ENCODE assay signal across 10 cellular contexts in genomic region chr22:22709719-22710445, GRCh38.
DNase-seq lines count a peak whose midpoint lies in the region; ATAC-seq, FAIRE-seq and TF ChIP-seq lines count a peak whose summit lies in the region.
"Had no signal": no experiment of that assay in that cellular context is flagged by ENCODE, and none has a peak within 500 bp of the region (broad histone marks: within the 10 kb centered on the region; RNA-seq: fewer than 3 reads in every experiment).

No MANE protein-coding gene starts in this region.

- no peaks in the 10 kb centered on the region for H3K9me3 ChIP-seq in mammary epithelial cell (replicated peaks; ENCODE audit: insufficient read depth, low read length)

- H3K18ac ChIP-seq in mesendoderm (ENCODE audit: low read length) = no peak overlapping the region

- WGBS in mammary epithelial cell (ENCODE audit: low coverage, missing lambda C conversion rate) = 41% methylated on average over 4 of the region's 4 CpGs
- WGBS in mesendoderm (ENCODE audit: extremely low coverage, insufficient coverage, low lambda C conversion rate) = no CpG with 5 or more reads among the region's 4 CpGs

- no peaks in the 10 kb centered on the region for H3K27me3 ChIP-seq in mammary epithelial cell (ENCODE audit: insufficient read depth, low read length)
- H3K27me3 ChIP-seq in mesendoderm (ENCODE audit: insufficient read depth, low read length, poor library complexity) = no peaks in the 10 kb centered on the region

- H3K4me2 ChIP-seq in mammary epithelial cell (ENCODE audit: insufficient read depth, low read depth, low read length) (no peak overlapping the region), mesendoderm (ENCODE audit: low read length) (no peak overlapping the region)

- no peaks in the 10 kb centered on the region for H3K79me1 ChIP-seq in mesendoderm (ENCODE audit: low read length)

- intact Hi-C loops in mammary epithelial cell (cut with micrococcal nuclease) = loop anchor here (1.0 kb wide), 1 partner anchor 38 kb away; no protein-coding TSS in a partner anchor

- TF ChIP-seq EP300 in Ishikawa (IDR thresholded peaks at IDR 0.05; ENCODE audit: borderline replicate concordance) = no peak

- no peak overlapping the region for H2BK15ac ChIP-seq in mesendoderm (replicated peaks; ENCODE audit: low read depth)

- no peak overlapping the region for H2BK120ac ChIP-seq in mesendoderm (ENCODE audit: low read depth, low read length)

- H3K79me2 ChIP-seq in mammary epithelial cell (ENCODE audit: insufficient read depth, low read length) (no peaks in the 10 kb centered on the region), mesendoderm (ENCODE audit: control insufficient read depth, insufficient read depth, low read length) (no peaks in the 10 kb centered on the region)

- no peak overlapping the region for H4K5ac ChIP-seq in mesendoderm (ENCODE audit: low read length)

- H3K36me3 ChIP-seq in mammary epithelial cell (ENCODE audit: insufficient read depth, low read length) (no peaks in the 10 kb centered on the region), mesendoderm (ENCODE audit: control insufficient read depth, insufficient read depth, low read length) (no peaks in the 10 kb centered on the region)

- H2AK5ac ChIP-seq in mesendoderm (ENCODE audit: low read length) = no peak overlapping the region

- H2BK5ac ChIP-seq in mesendoderm (ENCODE audit: low read length) = no peak overlapping the region

- FAIRE-seq in frontal cortex (lab: Jason Lieb, UNC) = no peak
- FAIRE-seq: TTC549 had no signal

- no peaks in the 10 kb centered on the region for H4K20me1 ChIP-seq in mammary epithelial cell (ENCODE audit: insufficient read depth, low read length)

- in situ Hi-C loops in mammary epithelial cell (cut with MboI; ENCODE audit: low sequenced_read_pairs in 2 of 2) = no loop called here

- peak; percentile 61 for TF ChIP-seq RAD21 in Ishikawa (IDR thresholded peaks at IDR 0.05; ENCODE audit: low read depth)

- dilution Hi-C loops in mammary epithelial cell (cut with HindIII; ENCODE audit: low sequenced_read_pairs) = no loop called here

- no peak overlapping the region for H2AFZ ChIP-seq in mammary epithelial cell (ENCODE audit: low read depth, low read length)

- H3K4me1 ChIP-seq in mammary epithelial cell (ENCODE audit: insufficient read depth, low read length) (no peaks in the 10 kb centered on the region), mesendoderm (ENCODE audit: control insufficient read depth, low read depth, low read length) (no peaks in the 10 kb centered on the region)

- CTCF ChIA-PET in mammary epithelial cell (lab: Charles Lee; ENCODE audit: low non-redundant PET) = no interaction called here

- no peak overlapping the region for H4K8ac ChIP-seq in mesendoderm (ENCODE audit: low read depth, low read length)

- H3K27ac ChIP-seq in mammary epithelial cell (ENCODE audit: insufficient read depth, low read depth, low read length) (no peak overlapping the region), mesendoderm (ENCODE audit: low read depth, low read length) (no peak overlapping the region)
- H3K27ac ChIP-seq: HL-60 had no signal

- ATAC-seq in GM21786 (IDR thresholded peaks at IDR 0.05; ENCODE audit: unreplicated experiment) = no peak

- no peak overlapping the region for H3K56ac ChIP-seq in mesendoderm (ENCODE audit: low read length)

- TF ChIP-seq CTCF in GM12864 (IDR thresholded peaks at IDR 0.05; ENCODE audit: low read depth, low read length, missing control alignments) = peak; percentile 44
- TF ChIP-seq CTCF in mammary epithelial cell (conservative IDR thresholded peaks at IDR 0.05 in 1 of 2, IDR thresholded peaks at IDR 0.05 in 1 of 2; ENCODE audit: extremely low read depth in 1 of 2, insufficient read depth in 1 of 2, low read depth in 1 of 2, low read length in 2 of 2) = peak; percentile 6 to 20

- H3K4me3 ChIP-seq in GM12864 (ENCODE audit: low read depth, low read length) = no peak overlapping the region
- no peak overlapping the region for H3K4me3 ChIP-seq in mammary epithelial cell (replicated peaks in 1 of 3; ENCODE audit: insufficient read depth in 1 of 3, low read depth in 2 of 3, low read length in 3 of 3)
- H3K4me3 ChIP-seq in mesendoderm (ENCODE audit: low read length) = no peak overlapping the region

- no peak overlapping the region for H3K23ac ChIP-seq in mesendoderm (ENCODE audit: low read length)

- H3K9ac ChIP-seq in mammary epithelial cell (ENCODE audit: insufficient read depth, low read length) (no peak overlapping the region), mesendoderm (ENCODE audit: low read length) (no peak overlapping the region)

- H3K4ac ChIP-seq in mesendoderm (ENCODE audit: low read depth, low read length) = no peak overlapping the region

- DNase-seq in GM12864 (ENCODE audit: low read depth) (no peak), mammary epithelial cell (no peak), mesendoderm (peak; percentile 57), frontal cortex (ENCODE audit: low spot score in 2 of 2) (no peak), NCI-H2196 (lab: John Stamatoyannopoulos, UW; ENCODE audit: unreplicated experiment) (no peak)
- DNase-seq: NCI-H446 treated with DMSO at 0.1 percent for 48 hours had no signal

- BruUV-seq in mammary epithelial cell (replicated peaks; lab: Mats Ljungman, UMichigan) = no TSS peak

TF ChIP-seq in Ishikawa, 13 proteins besides CTCF, POLR2A, EP300 and RAD21:
- TF ChIP-seq REST (IDR thresholded peaks at IDR 0.05; ENCODE audit: low read depth) (no peak), EGR1 (IDR thresholded peaks at IDR 0.05) (no peak), FOXM1 (IDR thresholded peaks at IDR 0.05; ENCODE audit: borderline replicate concordance, low read depth) (no peak)
TF ChIP-seq in Ishikawa: peak in this region for 0.
